Comparison of ENCODE assay signal across 12 cellular contexts in genomic region chr5:124289641-124290201, GRCh38.
DNase-seq lines count a peak whose midpoint lies in the region; ATAC-seq and TF ChIP-seq lines count a peak whose summit lies in the region.
"Had no signal": no experiment of that assay in that cellular context is flagged by ENCODE, and none has a peak within 500 bp of the region (broad histone marks: within the 10 kb centered on the region; RNA-seq: fewer than 3 reads in every experiment).

No MANE protein-coding gene starts in this region.

- dilution Hi-C loops in mammary epithelial cell (cut with HindIII; ENCODE audit: low sequenced_read_pairs): no loop called here

- TF ChIP-seq CTCF in 22Rv1 (IDR thresholded peaks at IDR 0.05) (peak; percentile 18), mammary epithelial cell (conservative IDR thresholded peaks at IDR 0.05 in 1 of 2, IDR thresholded peaks at IDR 0.05 in 1 of 2; ENCODE audit: extremely low read depth in 1 of 2, insufficient read depth in 1 of 2, low read depth in 1 of 2, low read length in 2 of 2) (peak in 1 of 2 donors; percentile 31), left lung (IDR thresholded peaks at IDR 0.05) (no peak)

- ATAC-seq in left lung: peak; percentile 8
- no peak for ATAC-seq in stimulated activated memory B cell treated with anti-CD40 and anti-IgM and Interleukin-4, amounts not matched to agents 10 μg/mL and 1 μg/mL and 100 μg/mL, for 72 hours
- ATAC-seq: activated CD8-positive, alpha-beta memory T cell treated with anti-CD3 and anti-CD28 coated beads, Interleukin-2, amount 10 ng/mL, durations not matched to agents 7 days and 5 days had no signal

- CTCF ChIA-PET in mammary epithelial cell (lab: Charles Lee; ENCODE audit: low non-redundant PET): no interaction called here

- H3K27me3 ChIP-seq in HUES64 (ENCODE audit: insufficient read depth, low read length) (no peaks in the 10 kb centered on the region), mammary epithelial cell (ENCODE audit: insufficient read depth, low read length) (peaks cover 8% of the 10 kb centered on the region), left lung (no peaks in the 10 kb centered on the region)
- H3K27me3 ChIP-seq: BLaER1, upper lobe of left lung had no signal

- H3K4me3 ChIP-seq in HUES64 (ENCODE audit: low read length): no peak overlapping the region
- H3K4me3 ChIP-seq in mammary epithelial cell (replicated peaks in 1 of 3; ENCODE audit: insufficient read depth in 1 of 3, low read depth in 2 of 3, low read length in 3 of 3): no peak overlapping the region
- H3K4me3 ChIP-seq in left lung: no peak overlapping the region
- H3K4me3 ChIP-seq: BLaER1, upper lobe of left lung had no signal

- intact Hi-C loops in mammary epithelial cell (cut with micrococcal nuclease) (no loop called here), left lung (cut with DNase I) (no loop called here)
- intact Hi-C loops in activated CD4-positive, alpha-beta T cell treated with anti-CD3 and anti-CD28 coated beads, Interleukin-2, amount 10 ng/mL, durations not matched to agents 24 days and 14 days (cut with micrococcal nuclease): no loop called here

- H3K4me2 ChIP-seq in mammary epithelial cell (ENCODE audit: insufficient read depth, low read depth, low read length): no peak overlapping the region
- H3K4me2 ChIP-seq: BLaER1 had no signal

- H3K9me3 ChIP-seq in HUES64 (ENCODE audit: insufficient read depth, low read depth, low read length) (no peaks in the 10 kb centered on the region), mammary epithelial cell (replicated peaks; ENCODE audit: insufficient read depth, low read length) (no peaks in the 10 kb centered on the region), left lung (no peaks in the 10 kb centered on the region)
- H3K9me3 ChIP-seq: upper lobe of left lung had no signal

- H3K4me1 ChIP-seq in HUES64 (ENCODE audit: insufficient read depth, low read length) (peaks cover 17% of the 10 kb centered on the region), mammary epithelial cell (ENCODE audit: insufficient read depth, low read length) (no peaks in the 10 kb centered on the region), left lung (peaks cover 0 to 9% of the 10 kb centered on the region in 2 donors)
- H3K4me1 ChIP-seq: BLaER1 had no signal

- H3K9ac ChIP-seq in HUES64 (ENCODE audit: low read depth, low read length) (no peak overlapping the region), mammary epithelial cell (ENCODE audit: insufficient read depth, low read length) (no peak overlapping the region)
- H3K9ac ChIP-seq: BLaER1 had no signal

- whole genome bisulfite sequencing in HUES64: 48% methylated on average over 2 of the region's 2 CpGs
- 31% methylated on average over 2 of the region's 2 CpGs for WGBS in mammary epithelial cell (ENCODE audit: low coverage, missing lambda C conversion rate)

- in situ Hi-C loops in mammary epithelial cell (cut with MboI; ENCODE audit: low sequenced_read_pairs in 2 of 2): no loop called here

- H3K79me2 ChIP-seq in mammary epithelial cell (ENCODE audit: insufficient read depth, low read length): no peaks in the 10 kb centered on the region

- H3K9me3 Mint-ChIP-seq in activated CD4-positive, alpha-beta T cell treated with anti-CD3 and anti-CD28 coated beads, Interleukin-2, amount 10 ng/mL, durations not matched to agents 24 days and 14 days: no peaks in the 10 kb centered on the region
- H3K9me3 Mint-ChIP-seq in stimulated activated memory B cell treated with anti-CD40 and anti-IgM and Interleukin-4, amounts not matched to agents 10 μg/mL and 1 μg/mL and 100 μg/mL, for 72 hours: no peaks in the 10 kb centered on the region

- no peaks in the 10 kb centered on the region for H3K27me3 Mint-ChIP-seq in activated CD4-positive, alpha-beta T cell treated with anti-CD3 and anti-CD28 coated beads, Interleukin-2, amount 10 ng/mL, durations not matched to agents 24 days and 14 days
- H3K27me3 Mint-ChIP-seq in stimulated activated memory B cell treated with anti-CD40 and anti-IgM and Interleukin-4, amounts not matched to agents 10 μg/mL and 1 μg/mL and 100 μg/mL, for 72 hours: no peaks in the 10 kb centered on the region
- H3K27me3 Mint-ChIP-seq: activated CD8-positive, alpha-beta memory T cell treated with anti-CD3 and anti-CD28 coated beads, Interleukin-2, amount 10 ng/mL, durations not matched to agents 7 days and 5 days had no signal

- BruUV-seq in mammary epithelial cell (replicated peaks; lab: Mats Ljungman, UMichigan): no TSS peak

- H3K36me3 Mint-ChIP-seq in activated CD4-positive, alpha-beta T cell treated with anti-CD3 and anti-CD28 coated beads, Interleukin-2, amount 10 ng/mL, durations not matched to agents 24 days and 14 days (ENCODE audit: low read depth): no peaks in the 10 kb centered on the region
- H3K36me3 Mint-ChIP-seq in stimulated activated memory B cell treated with anti-CD40 and anti-IgM and Interleukin-4, amounts not matched to agents 10 μg/mL and 1 μg/mL and 100 μg/mL, for 72 hours: no peaks in the 10 kb centered on the region
- H3K36me3 Mint-ChIP-seq: activated CD8-positive, alpha-beta memory T cell treated with anti-CD3 and anti-CD28 coated beads, Interleukin-2, amount 10 ng/mL, durations not matched to agents 7 days and 5 days had no signal

- H3K27ac Mint-ChIP-seq in activated CD4-positive, alpha-beta T cell treated with anti-CD3 and anti-CD28 coated beads, Interleukin-2, amount 10 ng/mL, durations not matched to agents 24 days and 14 days: no peak overlapping the region
- no peak overlapping the region for H3K27ac Mint-ChIP-seq in stimulated activated memory B cell treated with anti-CD40 and anti-IgM and Interleukin-4, amounts not matched to agents 10 μg/mL and 1 μg/mL and 100 μg/mL, for 72 hours
- H3K27ac Mint-ChIP-seq: activated CD8-positive, alpha-beta memory T cell treated with anti-CD3 and anti-CD28 coated beads, Interleukin-2, amount 10 ng/mL, durations not matched to agents 7 days and 5 days had no signal

- DNase-seq in mammary epithelial cell: peak; percentile 29
- no peak for DNase-seq in left lung
- no peak for DNase-seq in activated CD4-positive, alpha-beta T cell treated with anti-CD3 and anti-CD28 coated beads, Interleukin-2, amount 10 ng/mL, durations not matched to agents 24 days and 14 days
- no peak for DNase-seq in inferior parietal cortex (ENCODE audit: extremely low spot score)
- no peak for DNase-seq in epidermal melanocyte (ENCODE audit: insufficient read length, low spot score)
- DNase-seq: activated CD8-positive, alpha-beta memory T cell treated with anti-CD3 and anti-CD28 coated beads, Interleukin-2, amount 10 ng/mL, durations not matched to agents 7 days and 5 days; Kasumi-1 had no signal

- H3K36me3 ChIP-seq in HUES64 (ENCODE audit: insufficient read depth, low read length): no peaks in the 10 kb centered on the region
- H3K36me3 ChIP-seq in mammary epithelial cell (ENCODE audit: insufficient read depth, low read length): no peaks in the 10 kb centered on the region
- H3K36me3 ChIP-seq in left lung: no peaks in the 10 kb centered on the region
- H3K36me3 ChIP-seq: BLaER1, upper lobe of left lung had no signal

- H4K20me1 ChIP-seq in mammary epithelial cell (ENCODE audit: insufficient read depth, low read length): no peaks in the 10 kb centered on the region
- H4K20me1 ChIP-seq: BLaER1 had no signal

- no peak overlapping the region for H2AFZ ChIP-seq in mammary epithelial cell (ENCODE audit: low read depth, low read length)

- H3K27ac ChIP-seq in 22Rv1 (no peak overlapping the region), HUES64 (ENCODE audit: low read depth, low read length) (peak overlapping the region; percentile 25; the same call in 1 of the 2 replicates), mammary epithelial cell (ENCODE audit: insufficient read depth, low read depth, low read length) (no peak overlapping the region), left lung (peak overlapping the region in 1 of 2 donors; percentile 14)
- H3K27ac ChIP-seq: BLaER1 had no signal

- H3K4me3 Mint-ChIP-seq in activated CD4-positive, alpha-beta T cell treated with anti-CD3 and anti-CD28 coated beads, Interleukin-2, amount 10 ng/mL, durations not matched to agents 24 days and 14 days: no peak overlapping the region
- H3K4me3 Mint-ChIP-seq in stimulated activated memory B cell treated with anti-CD40 and anti-IgM and Interleukin-4, amounts not matched to agents 10 μg/mL and 1 μg/mL and 100 μg/mL, for 72 hours: no peak overlapping the region
- H3K4me3 Mint-ChIP-seq: activated CD8-positive, alpha-beta memory T cell treated with anti-CD3 and anti-CD28 coated beads, Interleukin-2, amount 10 ng/mL, durations not matched to agents 7 days and 5 days had no signal

- H3K4me1 Mint-ChIP-seq in activated CD4-positive, alpha-beta T cell treated with anti-CD3 and anti-CD28 coated beads, Interleukin-2, amount 10 ng/mL, durations not matched to agents 24 days and 14 days: no peaks in the 10 kb centered on the region
- no peaks in the 10 kb centered on the region for H3K4me1 Mint-ChIP-seq in stimulated activated memory B cell treated with anti-CD40 and anti-IgM and Interleukin-4, amounts not matched to agents 10 μg/mL and 1 μg/mL and 100 μg/mL, for 72 hours
- H3K4me1 Mint-ChIP-seq: activated CD8-positive, alpha-beta memory T cell treated with anti-CD3 and anti-CD28 coated beads, Interleukin-2, amount 10 ng/mL, durations not matched to agents 7 days and 5 days had no signal
